Comparison of ENCODE assay signal across 1 cellular context in genomic region chr3:9792405-9793160, GRCh38.
TF ChIP-seq lines count a peak whose summit lies in the region.

TSS of gene ARPC4 (plus strand) at chr3:9793082. CDS start at chr3:9793122, 40 bp downstream.
TSS of gene TADA3 (minus strand) at chr3:9792473. CDS start at chr3:9791466, 1,007 bp downstream.

TF ChIP-seq in HepG2, 621 proteins besides CTCF, POLR2A, EP300 and RAD21 (continued from another document and continues in another):
- TF ChIP-seq ZNF574 (CRISPR knock-in tag; IDR thresholded peaks at IDR 0.05) (peak; percentile 74), ZNF687 (CRISPR knock-in tag; IDR thresholded peaks at IDR 0.05) (peak; percentile 70; the same call in 1 of the 2 replicates), RBAK (CRISPR knock-in tag; IDR thresholded peaks at IDR 0.05) (no peak), ZBED4 (CRISPR knock-in tag; IDR thresholded peaks at IDR 0.05; ENCODE audit: borderline replicate concordance) (0 out of 2 replicates have a peak, but pooled peaks have one; percentile 4), ZNF747 (CRISPR knock-in tag; IDR thresholded peaks at IDR 0.05; ENCODE audit: borderline replicate concordance) (peak; percentile 22; the same call in 1 of the 2 replicates), NONO (IDR thresholded peaks at IDR 0.05) (no peak), NONO (CRISPR knock-in tag; conservative IDR thresholded peaks at IDR 0.05) (peak; percentile 67), SRSF4 (IDR thresholded peaks at IDR 0.05; ENCODE audit: low read depth, low read length, poor library complexity, severe bottlenecking) (no peak), ZKSCAN8 (CRISPR knock-in tag; IDR thresholded peaks at IDR 0.05; ENCODE audit: borderline replicate concordance) (peak; percentile 22; the same call in 1 of the 2 replicates), DRAP1 (CRISPR knock-in tag; IDR thresholded peaks at IDR 0.05) (no peak; the same call in 1 of the 2 replicates), TFDP2 (CRISPR knock-in tag; IDR thresholded peaks at IDR 0.05) (peak; percentile 53; the same call in 1 of the 2 replicates), CENPX (CRISPR knock-in tag; IDR thresholded peaks at IDR 0.05) (no peak), RCOR2 (CRISPR knock-in tag; IDR thresholded peaks at IDR 0.05) (no peak), HDAC1 (CRISPR knock-in tag; IDR thresholded peaks at IDR 0.05) (peak; percentile 58), ZNF572 (CRISPR knock-in tag; IDR thresholded peaks at IDR 0.05) (no peak), STAG1 (CRISPR knock-in tag; IDR thresholded peaks at IDR 0.05) (no peak), THAP11 (CRISPR knock-in tag; IDR thresholded peaks at IDR 0.05) (peak; percentile 80), HNRNPLL (IDR thresholded peaks at IDR 0.05; ENCODE audit: low read depth, low read length, poor library complexity, severe bottlenecking) (peak; percentile 31), KMT2A (CRISPR knock-in tag; IDR thresholded peaks at IDR 0.05) (no peak; the same call in 1 of the 2 replicates), DR1 (CRISPR knock-in tag; IDR thresholded peaks at IDR 0.05) (peak; percentile 46; the same call in 1 of the 2 replicates), ZNF281 (CRISPR knock-in tag; IDR thresholded peaks at IDR 0.05; ENCODE audit: borderline replicate concordance) (peak; percentile 61; the same call in 1 of the 2 replicates), BHLHE40 (IDR thresholded peaks at IDR 0.05; ENCODE audit: low read length) (peak; percentile 97), HBP1 (CRISPR knock-in tag; IDR thresholded peaks at IDR 0.05; ENCODE audit: low read depth) (peak; percentile 68; the same call in 1 of the 2 replicates), MXD3 (CRISPR knock-in tag; IDR thresholded peaks at IDR 0.05) (peak; percentile 33; the same call in 1 of the 2 replicates), KDM3A (CRISPR knock-in tag; IDR thresholded peaks at IDR 0.05; ENCODE audit: low read depth) (no peak), MTA1 (CRISPR knock-in tag; IDR thresholded peaks at IDR 0.05; ENCODE audit: borderline replicate concordance) (0 out of 2 replicates have a peak, but pooled peaks have one; percentile 7), TFAP4 (IDR thresholded peaks at IDR 0.05; ENCODE audit: borderline replicate concordance, low read depth) (peak; percentile 49; the same call in 1 of the 2 replicates), NFE2L2 (IDR thresholded peaks at IDR 0.05; ENCODE audit: low read length) (no peak), SKI (IDR thresholded peaks at IDR 0.05; ENCODE audit: partially characterized antibody) (no peak), FOXK1 (CRISPR knock-in tag; IDR thresholded peaks at IDR 0.05; ENCODE audit: borderline replicate concordance, low read depth) (peak; percentile 27; the same call in 1 of the 2 replicates)
